ENCODE assay signal across 30 cellular contexts in genomic region chr1:2537785-2538115, GRCh38. TPM values are rescaled to one million over a fixed set of nuclear protein-coding genes. Genes with fewer than 3 reads are reported as not detected.
"Had no signal": no experiment of that assay in that cellular context is flagged by ENCODE, and none has a peak within 500 bp of the region (broad histone marks: within the 10 kb centered on the region; RNA-seq: fewer than 3 reads in every experiment).

No MANE protein-coding gene starts in this region.

- H3K4me2 ChIP-seq: neural progenitor cell, smooth muscle cell had no signal

- H3K27me3 ChIP-seq: right atrium auricular region, right lobe of liver had no signal

- H3K27ac ChIP-seq: left lung, lower lobe of right lung, neural progenitor cell, ovary, right atrium auricular region, right lobe of liver, tibial nerve, uterus had no signal

- DNase-seq: immature natural killer cell; kidney; left lung; lower lobe of right lung; mammary epithelial cell; mesendoderm; naive B cell; natural killer cell; nephron progenitor cell; ovary; right lobe of liver; stimulated activated CD4-positive, alpha-beta T cell treated with anti-CD3 and anti-CD28 coated beads, Interleukin-1b, Interleukin-23, amount 100 ng/mL, for 48 hours; stimulated activated CD4-positive, alpha-beta T cell treated with anti-CD3 and anti-CD28 coated beads, Interleukin-2, amount 100 ng/mL, for 48 hours; stimulated activated CD4-positive, alpha-beta T cell treated with anti-CD3 and anti-CD28 coated beads, Interleukin-4, amount 100 ng/mL, for 4 hours; stimulated activated CD8-positive, alpha-beta memory T cell treated with anti-CD3 and anti-CD28 coated beads, Interleukin-4, amount 100 ng/mL, for 48 hours; stimulated activated naive CD4-positive, alpha-beta T cell treated with Interleukin-2 at 50 U/mL for 16 hours; stimulated activated naive CD8-positive, alpha-beta T cell treated with anti-CD3 and anti-CD28 coated beads, Interleukin-15, amount 100 ng/mL, for 72 hours; substantia nigra; uterus had no signal

- H3K36me3 ChIP-seq: left lung, lower lobe of right lung, neural progenitor cell, ovary, right atrium auricular region, right lobe of liver, tibial nerve, uterus had no signal

- H3K4me1 ChIP-seq: right lobe of liver had no signal

- H3K9me3 ChIP-seq: left lung, lower lobe of right lung, ovary, right atrium auricular region, right lobe of liver, tibial nerve, uterus had no signal

- H3K4me3 ChIP-seq: left lung, lower lobe of right lung, neural progenitor cell, ovary, right atrium auricular region, right lobe of liver, smooth muscle cell, tibial nerve, uterus had no signal

- FAIRE-seq: islet of Langerhans, kidney had no signal

- H2AFZ ChIP-seq: neural progenitor cell had no signal

- H3K9ac ChIP-seq: neural progenitor cell had no signal

RNA-seq across cellular contexts. Expression of gene HES5, which starts 7.7 kb away (rescaled TPM):
- total RNA-seq: mammary epithelial cell, mesothelial cell of epicardium, mononuclear cell, natural killer cell, omental fat pad, pulmonary artery endothelial cell, renal cortical epithelial cell, right atrium auricular region had no signal
- polyA plus RNA-seq: immature natural killer cell, liver, mammary epithelial cell had no signal

RNA-seq across cellular contexts. Expression of gene TNFRSF14, which starts 18.4 kb away (rescaled TPM):
- total RNA-seq: smooth muscle cell had no signal
- polyA plus RNA-seq: smooth muscle cell had no signal
